ENCODE assay signal across 11 cellular contexts in the genomic region with DNA sequence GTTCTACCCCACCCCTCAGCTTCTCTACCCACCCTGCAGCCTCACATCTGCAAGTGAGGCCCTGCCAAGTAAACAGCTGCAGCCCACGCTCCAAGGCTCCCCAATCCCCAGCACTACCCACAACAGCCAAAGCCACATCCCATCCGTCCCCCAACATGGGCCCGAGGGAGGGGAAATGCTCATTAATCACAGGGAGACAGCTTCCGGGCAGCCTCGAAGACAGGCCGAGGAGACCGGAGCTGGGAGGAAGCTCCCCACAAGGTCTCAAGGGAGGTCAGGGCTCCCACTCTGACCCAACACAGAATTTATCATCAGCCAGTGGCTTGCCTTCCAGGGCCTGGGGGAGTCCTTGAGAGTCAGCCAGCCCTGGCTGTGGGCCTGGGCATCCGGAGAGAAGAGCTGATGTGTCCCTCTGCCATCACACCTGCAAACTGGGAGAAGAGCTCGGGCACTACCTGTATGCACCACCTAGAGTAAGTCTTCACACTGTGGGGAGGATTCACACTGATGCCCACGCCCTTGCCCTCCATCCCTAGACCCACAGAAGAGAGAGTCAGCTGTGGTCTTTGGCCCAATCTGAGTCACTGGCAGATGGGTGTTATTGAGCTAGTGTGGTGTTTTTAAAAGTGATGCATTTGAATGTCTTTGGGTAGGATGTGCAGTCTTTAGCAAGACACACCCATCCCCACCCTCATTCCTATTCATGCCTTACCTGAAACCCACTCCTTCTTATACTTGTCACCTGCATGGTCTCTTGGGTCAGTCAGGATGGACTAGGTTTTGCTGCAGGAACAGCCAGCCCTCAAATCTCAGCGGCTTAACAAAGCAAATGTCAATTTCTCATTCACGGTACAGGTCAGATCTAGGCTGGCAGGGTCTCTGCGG.
DNase-seq lines count a peak whose midpoint lies in the region; TF ChIP-seq lines count a peak whose summit lies in the region.
"Had no signal": no experiment of that assay in that cellular context is flagged by ENCODE, and none has a peak within 500 bp of the region (broad histone marks: within the 10 kb centered on the region; RNA-seq: fewer than 3 reads in every experiment).

No MANE protein-coding gene starts in this region.

- H3K9me3 ChIP-seq in fibroblast of lung (ENCODE audit: control insufficient read depth, insufficient read depth, low read depth, low read length) (no peaks in the 10 kb centered on the region), skeletal muscle satellite cell (replicated peaks; ENCODE audit: low read length) (no peaks in the 10 kb centered on the region)

- H3K27me3 Mint-ChIP-seq in Calu3 (ENCODE audit: unreplicated experiment): no peaks in the 10 kb centered on the region

- intact Hi-C loops in Calu3 (cut with micrococcal nuclease; ENCODE audit: unreplicated experiment): no loop called here

- H3K9ac ChIP-seq in fibroblast of lung (ENCODE audit: insufficient read depth, low read length) (no peak overlapping the region), skeletal muscle satellite cell (ENCODE audit: low read depth, low read length) (no peak overlapping the region)

- in situ Hi-C loops in KBM-7 (cut with MboI; ENCODE audit: low pct_unique_long_range_greater_than_20kb, low sequenced_read_pairs): no loop called here

- no peak overlapping the region for H3K4me3 ChIP-seq in fibroblast of lung (replicated peaks in 1 of 4; ENCODE audit: control extremely low read depth in 1 of 4, insufficient read depth in 1 of 4, low read depth in 3 of 4, low read length in 4 of 4)
- H3K4me3 ChIP-seq in skeletal muscle satellite cell (ENCODE audit: low read length): no peak overlapping the region
- H3K4me3 ChIP-seq: coronary artery had no signal

- DNase-seq in GM19238 (ENCODE audit: insufficient read length, low spot score): peak; percentile 42
- DNase-seq in KBM-7: peak; percentile 83
- peak; percentile 60 to 79 for DNase-seq in fibroblast of lung (ENCODE audit: low read depth in 2 of 2)
- DNase-seq in activated naive CD4-positive, alpha-beta T cell treated with Interleukin-2 at 50 U/mL for 16 hours: no peak
- no peak for DNase-seq in cerebellar cortex (ENCODE audit: low spot score)
- DNase-seq in Calu3: no peak
- no peak for DNase-seq in AML-193 (lab: John Stamatoyannopoulos, UW)
- DNase-seq: NK-92 treated with Interleukin-12 subunit alpha and Interleukin-12 subunit beta, amount 100 ng/mL, for 24 hours had no signal

- H2AFZ ChIP-seq in fibroblast of lung (ENCODE audit: low read length): no peak overlapping the region

- H3K4me1 ChIP-seq in fibroblast of lung (ENCODE audit: control insufficient read depth, extremely low read depth, insufficient read depth, low read length) (peaks cover 21% of the 10 kb centered on the region), skeletal muscle satellite cell (ENCODE audit: control insufficient read depth, insufficient read depth, low read length) (peaks cover 17% of the 10 kb centered on the region)

- H3K4me3 Mint-ChIP-seq in Calu3 (ENCODE audit: low read depth, unreplicated experiment): no peak overlapping the region
- H3K4me3 Mint-ChIP-seq: memory B cell had no signal

- H3K36me3 ChIP-seq in fibroblast of lung (ENCODE audit: control insufficient read depth, insufficient read depth, low read length) (no peaks in the 10 kb centered on the region), skeletal muscle satellite cell (ENCODE audit: insufficient read depth, low read length) (no peaks in the 10 kb centered on the region)

- H3K27ac ChIP-seq in fibroblast of lung (ENCODE audit: insufficient read depth, low read length): no peak overlapping the region

- H3K27me3 ChIP-seq in fibroblast of lung (ENCODE audit: control insufficient read depth, insufficient read depth, low read length): no peaks in the 10 kb centered on the region
- peaks cover 26% of the 10 kb centered on the region for H3K27me3 ChIP-seq in skeletal muscle satellite cell (ENCODE audit: control insufficient read depth, insufficient read depth, low read length)

- CTCF ChIA-PET in Calu3 (lab: Charles Lee): interaction anchor here (0.6 to 1.2 kb wide), 3 partner anchors 12 to 1043 kb away, joined by 3 to 4 read pairs (median 3); no protein-coding TSS in a partner anchor

- no TSS peak for BruUV-seq in Calu3 (replicated peaks; lab: Mats Ljungman, UMichigan)

- H3K4me2 ChIP-seq in fibroblast of lung (ENCODE audit: extremely low read depth, insufficient read depth, low read length) (no peak overlapping the region), skeletal muscle satellite cell (ENCODE audit: low read length) (peak overlapping the region; percentile 11)

- no peak overlapping the region for H3K27ac Mint-ChIP-seq in Calu3 (ENCODE audit: unreplicated experiment)
- H3K27ac Mint-ChIP-seq: memory B cell had no signal

- H3K9me3 Mint-ChIP-seq in Calu3 (ENCODE audit: low read depth, unreplicated experiment): no peaks in the 10 kb centered on the region
- H3K9me3 Mint-ChIP-seq: memory B cell had no signal

- no peaks in the 10 kb centered on the region for H3K79me2 ChIP-seq in fibroblast of lung (ENCODE audit: control insufficient read depth, insufficient read depth, low read length)

- H4K20me1 ChIP-seq in fibroblast of lung (ENCODE audit: control insufficient read depth, extremely low read depth, insufficient read depth, low read length): no peaks in the 10 kb centered on the region

- no peaks in the 10 kb centered on the region for H3K4me1 Mint-ChIP-seq in Calu3 (ENCODE audit: low read depth, unreplicated experiment)

- no peaks in the 10 kb centered on the region for H3K36me3 Mint-ChIP-seq in Calu3 (ENCODE audit: insufficient read depth, unreplicated experiment)
- H3K36me3 Mint-ChIP-seq: memory B cell had no signal

- no peak for TF ChIP-seq CTCF in fibroblast of lung (conservative IDR thresholded peaks at IDR 0.05 in 1 of 2, IDR thresholded peaks at IDR 0.05 in 1 of 2; ENCODE audit: low read depth in 1 of 2, low read length in 2 of 2)
- no peak for TF ChIP-seq CTCF in Calu3 (IDR thresholded peaks at IDR 0.05; ENCODE audit: unreplicated experiment)

Comparison
In these comparisons a context has a peak if more than half of its experiments do, and no peak if none do; other contexts are left out.
1. DNase-seq: peak in GM19238 (single experiment), KBM-7 (single experiment) and fibroblast of lung (2 of 2); none in activated naive CD4-positive, alpha-beta T cell treated with Interleukin-2 at 50 U/mL for 16 hours (single experiment), cerebellar cortex (single experiment), Calu3 (single experiment) and AML-193 (0 of 2).